Comparison of ENCODE assay signal across 1 cellular context in genomic region chr22:19149962-19150361, GRCh38.
TF ChIP-seq lines count a peak whose summit lies in the region.

GSC2 (minus strand) TSS chr22:19150292; CDS start chr22:19150283, 9 bp downstream.

TF ChIP-seq in HepG2, 621 proteins besides CTCF, POLR2A, EP300 and RAD21:
- TF ChIP-seq ZNF318 (CRISPR knock-in tag; IDR thresholded peaks at IDR 0.05): no peak
- no peak for TF ChIP-seq ZNF383 (CRISPR knock-in tag; IDR thresholded peaks at IDR 0.05; ENCODE audit: borderline replicate concordance)
- TF ChIP-seq KLF9 (CRISPR knock-in tag; IDR thresholded peaks at IDR 0.05; ENCODE audit: low read depth): no peak
- TF ChIP-seq REST (IDR thresholded peaks at IDR 0.05; ENCODE audit: borderline replicate concordance in 1 of 2, low read depth in 1 of 2, low read length in 2 of 2): no peak
- TF ChIP-seq MYC (CRISPR knock-in tag; IDR thresholded peaks at IDR 0.05; ENCODE audit: borderline replicate concordance): no peak
- TF ChIP-seq TMF1 (CRISPR knock-in tag; IDR thresholded peaks at IDR 0.05; ENCODE audit: low read depth): no peak
- TF ChIP-seq THAP8 (CRISPR knock-in tag; IDR thresholded peaks at IDR 0.05; ENCODE audit: borderline replicate concordance): no peak
- TF ChIP-seq KMT2A (CRISPR knock-in tag; IDR thresholded peaks at IDR 0.05): no peak
- TF ChIP-seq ZNF550 (CRISPR knock-in tag; IDR thresholded peaks at IDR 0.05; ENCODE audit: borderline replicate concordance): no peak
- TF ChIP-seq ZNF317 (CRISPR knock-in tag; IDR thresholded peaks at IDR 0.05): no peak
- no peak for TF ChIP-seq XRCC5 (optimal IDR thresholded peaks at IDR 0.05; ENCODE audit: low read length)
- TF ChIP-seq PATZ1 (CRISPR knock-in tag; IDR thresholded peaks at IDR 0.05): no peak
- no peak for TF ChIP-seq ETV6 (CRISPR knock-in tag; conservative IDR thresholded peaks at IDR 0.05)
- no peak for TF ChIP-seq PAWR (CRISPR knock-in tag; IDR thresholded peaks at IDR 0.05; ENCODE audit: borderline replicate concordance)
- no peak for TF ChIP-seq DNMT1 (CRISPR knock-in tag; IDR thresholded peaks at IDR 0.05)
- TF ChIP-seq SSRP1 (CRISPR knock-in tag; IDR thresholded peaks at IDR 0.05): no peak
- TF ChIP-seq ARNT2 (CRISPR knock-in tag; IDR thresholded peaks at IDR 0.05; ENCODE audit: low read depth): no peak
- TF ChIP-seq CREBL2 (CRISPR knock-in tag; IDR thresholded peaks at IDR 0.05; ENCODE audit: borderline replicate concordance): no peak
- TF ChIP-seq HES4 (CRISPR knock-in tag; IDR thresholded peaks at IDR 0.05; ENCODE audit: borderline replicate concordance): no peak
- TF ChIP-seq MED1 (CRISPR knock-in tag; IDR thresholded peaks at IDR 0.05): no peak
